In the genomic region with DNA sequence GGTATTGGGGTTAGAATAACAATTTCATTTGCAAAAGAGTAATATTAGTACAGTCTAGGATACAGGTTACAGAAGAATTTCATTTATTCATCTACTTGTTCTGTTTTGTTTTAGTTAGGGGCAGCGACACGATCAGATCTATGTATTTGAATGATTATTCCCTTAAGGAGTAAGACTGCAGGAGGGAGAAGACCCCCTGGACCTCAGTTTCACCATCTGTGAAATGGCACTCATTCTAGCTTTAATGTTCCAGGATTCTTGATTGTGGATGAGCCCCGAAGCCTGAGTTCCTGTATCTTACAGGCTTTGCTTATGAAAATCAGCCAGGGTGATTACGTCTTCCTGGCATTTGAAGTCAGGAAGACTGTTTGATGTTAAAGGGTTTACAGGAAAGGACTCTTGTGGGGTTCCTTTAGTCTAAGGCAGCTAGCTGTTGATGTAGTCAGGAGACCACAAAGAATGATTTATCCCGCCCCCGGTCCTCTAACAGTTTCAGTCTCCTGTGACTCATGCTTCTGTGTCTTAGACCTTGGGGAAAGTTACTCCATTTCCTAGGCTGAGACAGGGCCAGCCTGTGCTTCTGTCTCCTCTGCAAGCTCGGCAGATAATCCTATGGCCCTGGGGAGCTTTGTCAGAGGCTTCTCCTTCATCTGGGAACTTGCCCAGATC, we compare ENCODE assay signal across 8 cellular contexts. TPM values are rescaled to one million over a fixed set of nuclear protein-coding genes. Genes with fewer than 3 reads are reported as not detected.
DNase-seq lines count a peak whose midpoint lies in the region; ATAC-seq and TF ChIP-seq lines count a peak whose summit lies in the region.

No MANE protein-coding gene starts in this region.

- DNase-seq in NOMO-1 (lab: John Stamatoyannopoulos, UW; ENCODE audit: unreplicated experiment in 2 of 2) (peak; percentile 85 to 98), activated T-cell treated with anti-CD3 and anti-CD28 coated beads for 48 hours (ENCODE audit: low read depth) (peak; percentile 56), fibroblast of pulmonary artery (ENCODE audit: low read depth) (peak; percentile 96), sigmoid colon (peak; percentile 75), midbrain (lab: John Stamatoyannopoulos, UW) (no peak), thyroid gland (no peak)

- TF ChIP-seq CTCF in fibroblast of pulmonary artery (IDR thresholded peaks at IDR 0.05; ENCODE audit: low read length, missing control alignments) = no peak
- no peak for TF ChIP-seq CTCF in sigmoid colon (IDR thresholded peaks at IDR 0.05)
- no peak for TF ChIP-seq CTCF in thyroid gland (IDR thresholded peaks at IDR 0.05)

- H3K27me3 ChIP-seq in sigmoid colon (no peaks in the 10 kb centered on the region), thyroid gland (no peaks in the 10 kb centered on the region)

- peaks cover 0 to 44% (median 22%) of the 10 kb centered on the region in 4 donors for H3K4me1 ChIP-seq in sigmoid colon
- H3K4me1 ChIP-seq in thyroid gland = peaks cover 0 to 13% of the 10 kb centered on the region in 2 donors

- H3K4me3 ChIP-seq in fibroblast of pulmonary artery (replicated peaks; ENCODE audit: low read depth, low read length) = peak overlapping the region; percentile 20
- no peak overlapping the region for H3K4me3 ChIP-seq in sigmoid colon
- no peak overlapping the region for H3K4me3 ChIP-seq in thyroid gland (replicated peaks in 1 of 3)

- H3K27ac ChIP-seq in sigmoid colon (peak overlapping the region; percentile 10 to 70 (median 54)), thyroid gland (peak overlapping the region in 1 of 3 donors; percentile 18)

- no peaks in the 10 kb centered on the region for H3K36me3 ChIP-seq in sigmoid colon
- no peaks in the 10 kb centered on the region for H3K36me3 ChIP-seq in thyroid gland

- H3K9me3 ChIP-seq in sigmoid colon = no peaks in the 10 kb centered on the region
- H3K9me3 ChIP-seq in thyroid gland = no peaks in the 10 kb centered on the region

- WGBS in sigmoid colon, 2 donors = 35 to 75% methylated on average over 7 of the region's 7 CpGs
- 73 to 76% methylated on average over 7 of the region's 7 CpGs for WGBS in thyroid gland, 2 donors

- intact Hi-C loops in sigmoid colon (cut with DNase I) = no loop called here
- intact Hi-C loops in thyroid gland (cut with DNase I) = no loop called here

- TF ChIP-seq POLR2A in sigmoid colon (IDR thresholded peaks at IDR 0.05) (no peak), thyroid gland (IDR thresholded peaks at IDR 0.05) (no peak)

- ATAC-seq in GM18498 (IDR thresholded peaks at IDR 0.05; ENCODE audit: unreplicated experiment) = peak; percentile 93
- peak; percentile 97 for ATAC-seq in HG02678 (IDR thresholded peaks at IDR 0.05; ENCODE audit: unreplicated experiment)

- TF ChIP-seq EP300 in sigmoid colon (IDR thresholded peaks at IDR 0.05) = peak in 1 of 4 donors; percentile 53

RNA-seq across cellular contexts. Expression of gene SMIM3, which starts 11.5 kb away (rescaled TPM):
- total RNA-seq in sigmoid colon = 10 to 100 TPM; 29.6 to 46.7 (median 43.6) TPM
- 10 to 100 TPM; 19.2 to 48.6 (median 46.0) TPM for polyA plus RNA-seq in sigmoid colon
- total RNA-seq in thyroid gland = 10 to 100 TPM; 17.8 to 47.3 (median 24.1) TPM

RNA-seq across cellular contexts. Expression of gene DCTN4, which starts 31.3 kb away (rescaled TPM):
- total RNA-seq in sigmoid colon = 10 to 100 TPM; 51.0 to 56.0 (median 53.7) TPM
- polyA plus RNA-seq in sigmoid colon = 10 to 100 TPM; 17.5 to 19.2 (median 19.2) TPM
- total RNA-seq in thyroid gland = 10 to 100 TPM; 65.4 to 78.5 (median 72.8) TPM

RNA-seq across cellular contexts. Expression of gene IRGM, which starts 56.2 kb away (rescaled TPM):
- total RNA-seq in sigmoid colon (not detected), thyroid gland (under 1 TPM in 1 of 4 donors, not detected in 3; 0.67 TPM)
- under 1 TPM in 1 of 3 donors, not detected in 2; 0.34 TPM for polyA plus RNA-seq in sigmoid colon

Comparison
In these comparisons a context has a peak if more than half of its experiments do, and no peak if none do; other contexts are left out.
1. DNase-seq: peak in NOMO-1 (2 of 2), activated T-cell treated with anti-CD3 and anti-CD28 coated beads for 48 hours (single experiment), fibroblast of pulmonary artery (single experiment) and sigmoid colon (single experiment); none in midbrain (single experiment) and thyroid gland (0 of 2).